In genomic region chr6:15661815-15662245, GRCh38 we compare ENCODE assay signal across 8 cellular contexts. TPM values are rescaled to one million over a fixed set of nuclear protein-coding genes. Genes with fewer than 3 reads are reported as not detected.
DNase-seq lines count a peak whose midpoint lies in the region; ATAC-seq and TF ChIP-seq lines count a peak whose summit lies in the region.

No MANE protein-coding gene starts in this region.

- H3K9me2 ChIP-seq in MM.1S (replicated peaks; ENCODE audit: insufficient read depth, low read length): no peaks in the 10 kb centered on the region

- H3K9me3 Mint-ChIP-seq in natural killer cell treated with Interleukin-12 subunit alpha and Interleukin-12 subunit beta and Interleukin-15 and Interleukin-18, amount 100 ng/mL, for 72 hours: peaks cover 2% of the 10 kb centered on the region

- no peaks in the 10 kb centered on the region; the same call in 1 of the 2 replicates for H3K36me3 ChIP-seq in MM.1S (replicated peaks; ENCODE audit: insufficient read depth, low read length)

- H3K27ac ChIP-seq in MM.1S (ENCODE audit: low read length): peak overlapping the region; percentile 79

- H3K27ac Mint-ChIP-seq in natural killer cell treated with Interleukin-12 subunit alpha and Interleukin-12 subunit beta and Interleukin-15 and Interleukin-18, amount 100 ng/mL, for 72 hours: peak overlapping the region; percentile 26 to 40

- TF ChIP-seq CTCF in MM.1S (IDR thresholded peaks at IDR 0.05; ENCODE audit: low read length): no peak

- H3K9me3 ChIP-seq in MM.1S (replicated peaks; ENCODE audit: insufficient read depth, low read length): no peaks in the 10 kb centered on the region

- H3K4me3 Mint-ChIP-seq in natural killer cell treated with Interleukin-12 subunit alpha and Interleukin-12 subunit beta and Interleukin-15 and Interleukin-18, amount 100 ng/mL, for 72 hours: peak overlapping the region; percentile 74

- peak overlapping the region; percentile 95 for H3K4me2 ChIP-seq in MM.1S (ENCODE audit: low read depth, low read length)

- H3F3A ChIP-seq in MM.1S (ENCODE audit: insufficient read depth, low read length): peaks cover 16% of the 10 kb centered on the region; the same call in 1 of the 2 replicates

- peaks cover 40% of the 10 kb centered on the region for H3K79me2 ChIP-seq in MM.1S (ENCODE audit: low read length)

- H3K27me3 Mint-ChIP-seq in natural killer cell treated with Interleukin-12 subunit alpha and Interleukin-12 subunit beta and Interleukin-15 and Interleukin-18, amount 100 ng/mL, for 72 hours: peaks cover 0 to 7% of the 10 kb centered on the region in 2 donors

- H3K4me3 ChIP-seq in MM.1S (ENCODE audit: low read length): peak overlapping the region; percentile 82

- DNase-seq in DMS153 treated with DMSO at 0.1 percent for 48 hours (lab: John Stamatoyannopoulos, UW; ENCODE audit: unreplicated experiment): peak; percentile 71
- DNase-seq in MM.1S: peak; percentile 8
- peak; percentile 11 for DNase-seq in dermis blood vessel endothelial cell
- DNase-seq in natural killer cell treated with Interleukin-12 subunit alpha and Interleukin-12 subunit beta and Interleukin-15 and Interleukin-18, amount 100 ng/mL, for 72 hours (ENCODE audit: low spot score): no peak
- no peak for DNase-seq in NOMO-1 (lab: John Stamatoyannopoulos, UW; ENCODE audit: unreplicated experiment in 2 of 2)
- no peak for DNase-seq in SW480 (ENCODE audit: low spot score)
- no peak for DNase-seq in NCI-H1694 (lab: John Stamatoyannopoulos, UW)
- no peak for DNase-seq in SKM-1 treated with dmso at 0.1 percent for 144 hours (lab: John Stamatoyannopoulos, UW; ENCODE audit: unreplicated experiment)

- no peaks in the 10 kb centered on the region for H3K36me3 Mint-ChIP-seq in natural killer cell treated with Interleukin-12 subunit alpha and Interleukin-12 subunit beta and Interleukin-15 and Interleukin-18, amount 100 ng/mL, for 72 hours

- H3K4me1 ChIP-seq in MM.1S (ENCODE audit: low read length): peaks cover 19% of the 10 kb centered on the region

- H3K9ac ChIP-seq in MM.1S (ENCODE audit: low read length): peak overlapping the region; percentile 79

- H3K4me1 Mint-ChIP-seq in natural killer cell treated with Interleukin-12 subunit alpha and Interleukin-12 subunit beta and Interleukin-15 and Interleukin-18, amount 100 ng/mL, for 72 hours (ENCODE audit: low read depth in 2 of 2): peaks cover 29 to 41% of the 10 kb centered on the region in 2 donors

- H2AFZ ChIP-seq in MM.1S (ENCODE audit: low read length): peak overlapping the region; percentile 69

- no peaks in the 10 kb centered on the region for H4K20me1 ChIP-seq in MM.1S (ENCODE audit: insufficient read depth, low read length)

- no peak for ATAC-seq in natural killer cell treated with Interleukin-12 subunit alpha and Interleukin-12 subunit beta and Interleukin-15 and Interleukin-18, amount 100 ng/mL, for 72 hours

- no peaks in the 10 kb centered on the region for H3K27me3 ChIP-seq in MM.1S (replicated peaks; ENCODE audit: insufficient read depth, low read length)

RNA-seq across cellular contexts. Expression of gene DTNBP1, which starts 1.0 kb away (rescaled TPM):
- total RNA-seq in dermis blood vessel endothelial cell: 13.6 and 16.0 TPM in 2 replicates
- 10 to 100 TPM; 21.5 to 32.6 TPM for total RNA-seq in natural killer cell treated with Interleukin-12 subunit alpha and Interleukin-12 subunit beta and Interleukin-15 and Interleukin-18, amount 100 ng/mL, for 72 hours

Comparison
In these comparisons a context has a peak if more than half of its experiments do, and no peak if none do; other contexts are left out.
1. DNase-seq: peak in DMS153 treated with DMSO at 0.1 percent for 48 hours (single experiment), MM.1S (single experiment) and dermis blood vessel endothelial cell (single experiment); none in natural killer cell treated with Interleukin-12 subunit alpha and Interleukin-12 subunit beta and Interleukin-15 and Interleukin-18, amount 100 ng/mL, for 72 hours (single experiment), NOMO-1 (0 of 2), SW480 (single experiment), NCI-H1694 (single experiment) and SKM-1 treated with dmso at 0.1 percent for 144 hours (single experiment).